In genomic region chr2:203431391-203432185, GRCh38 we compare ENCODE assay signal across 21 cellular contexts.
"Had no signal": no experiment of that assay in that cellular context is flagged by ENCODE, and none has a peak within 500 bp of the region (broad histone marks: within the 10 kb centered on the region; RNA-seq: fewer than 3 reads in every experiment).

No MANE protein-coding gene starts in this region.

- H3K27ac ChIP-seq: colonic mucosa, esophagus muscularis mucosa, neural progenitor cell, ovary, sigmoid colon, thyroid gland had no signal

- H3K36me3 ChIP-seq: colonic mucosa, ovary had no signal

- H3K9me3 ChIP-seq: colonic mucosa, esophagus muscularis mucosa, heart left ventricle, ovary, sigmoid colon, thyroid gland had no signal

- FAIRE-seq: frontal cortex had no signal

- H3K9me3 Mint-ChIP-seq: activated CD8-positive, alpha-beta T cell treated with anti-CD3 and anti-CD28 coated beads for 36 hours; activated naive CD4-positive, alpha-beta T cell treated with anti-CD3 and anti-CD28 coated beads, Interleukin-2, amount 50 U/mL, for 24 hours; activated T-cell treated with anti-CD3 and anti-CD28 coated beads, Interleukin-2, amount 50 U/mL, for 4 hours; neural progenitor cell; WTC11 had no signal

- DNase-seq: activated CD4-positive, alpha-beta T cell treated with anti-CD3 and anti-CD28 coated beads for 4 hours; activated CD8-positive, alpha-beta T cell treated with anti-CD3 and anti-CD28 coated beads for 36 hours; activated effector memory CD4-positive, alpha-beta T cell treated with Interleukin-2 at 50 U/mL for 16 hours; activated T-cell treated with anti-CD3 and anti-CD28 coated beads, Interleukin-2, amount 50 U/mL, for 4 hours; caudate nucleus; colonic mucosa; heart left ventricle; left cardiac atrium; midbrain; ovary; sigmoid colon; stimulated activated CD4-positive, alpha-beta T cell treated with anti-CD3 and anti-CD28 coated beads, Interleukin-12 subunit alpha, Interleukin-12 subunit beta, amount 100 ng/mL, for 4 hours; stimulated activated CD4-positive, alpha-beta T cell treated with anti-CD3 and anti-CD28 coated beads, Interleukin-2, amount 100 ng/mL, for 24 hours; T-helper 2 cell; thyroid gland had no signal

- H3K4me1 ChIP-seq: colonic mucosa, neural progenitor cell, sigmoid colon had no signal

- H3K27ac Mint-ChIP-seq: activated CD8-positive, alpha-beta T cell treated with anti-CD3 and anti-CD28 coated beads for 36 hours; activated naive CD4-positive, alpha-beta T cell treated with anti-CD3 and anti-CD28 coated beads, Interleukin-2, amount 50 U/mL, for 24 hours; neural progenitor cell had no signal

- H3K4me2 ChIP-seq: neural progenitor cell had no signal

- H2AFZ ChIP-seq: neural progenitor cell had no signal

- H3K27me3 ChIP-seq: colonic mucosa, esophagus muscularis mucosa, heart left ventricle, neural progenitor cell, ovary, sigmoid colon, thyroid gland had no signal

- H3K4me3 Mint-ChIP-seq: activated CD8-positive, alpha-beta T cell treated with anti-CD3 and anti-CD28 coated beads for 36 hours; activated naive CD4-positive, alpha-beta T cell treated with anti-CD3 and anti-CD28 coated beads, Interleukin-2, amount 50 U/mL, for 24 hours; activated T-cell treated with anti-CD3 and anti-CD28 coated beads, Interleukin-2, amount 50 U/mL, for 4 hours; neural progenitor cell; WTC11 had no signal

- H3K27me3 Mint-ChIP-seq: activated CD8-positive, alpha-beta T cell treated with anti-CD3 and anti-CD28 coated beads for 36 hours; activated naive CD4-positive, alpha-beta T cell treated with anti-CD3 and anti-CD28 coated beads, Interleukin-2, amount 50 U/mL, for 24 hours had no signal

- H3K4me3 ChIP-seq: colonic mucosa, esophagus muscularis mucosa, heart left ventricle, lung, neural progenitor cell, ovary, sigmoid colon, thyroid gland had no signal

- H3K4me1 Mint-ChIP-seq: activated naive CD4-positive, alpha-beta T cell treated with anti-CD3 and anti-CD28 coated beads, Interleukin-2, amount 50 U/mL, for 24 hours; neural progenitor cell; WTC11 had no signal

- ATAC-seq: activated CD8-positive, alpha-beta T cell treated with anti-CD3 and anti-CD28 coated beads for 36 hours; activated T-cell treated with anti-CD3 and anti-CD28 coated beads, Interleukin-2, amount 50 U/mL, for 4 hours; heart left ventricle; left cardiac atrium; WTC11 had no signal
